In genomic region chr5:139757727-139758509, GRCh38 we compare ENCODE assay signal across 21 cellular contexts. TPM values are rescaled to one million over a fixed set of nuclear protein-coding genes. Genes with fewer than 3 reads are reported as not detected.
DNase-seq lines count a peak whose midpoint lies in the region; ATAC-seq and TF ChIP-seq lines count a peak whose summit lies in the region.
"Had no signal": no experiment of that assay in that cellular context is flagged by ENCODE, and none has a peak within 500 bp of the region (broad histone marks: within the 10 kb centered on the region; RNA-seq: fewer than 3 reads in every experiment).

No MANE protein-coding gene starts in this region.

- H3K4me1 Mint-ChIP-seq in activated naive CD8-positive, alpha-beta T cell (ENCODE audit: low read depth): peaks cover 20% of the 10 kb centered on the region
- peaks cover 42% of the 10 kb centered on the region for H3K4me1 Mint-ChIP-seq in activated naive CD8-positive, alpha-beta T cell treated with anti-CD3 and anti-CD28 coated beads, Interleukin-2, amount 50 U/mL, for 24 hours
- H3K4me1 Mint-ChIP-seq in endodermal cell (peaks cover 18% of the 10 kb centered on the region), nephron progenitor cell (peaks cover 89% of the 10 kb centered on the region)
- peaks cover 6% of the 10 kb centered on the region for H3K4me1 Mint-ChIP-seq in activated T-helper 17 cell treated with anti-CD3 and anti-CD28 coated beads, Interleukin-2, amount 50 U/mL, for 72 hours

- H3K9ac ChIP-seq in endodermal cell (ENCODE audit: extremely low read depth, low read length, poor library complexity, severe bottlenecking): no peak overlapping the region

- H3K9me3 Mint-ChIP-seq in activated naive CD8-positive, alpha-beta T cell (ENCODE audit: low read depth): no peaks in the 10 kb centered on the region
- H3K9me3 Mint-ChIP-seq in activated naive CD8-positive, alpha-beta T cell treated with anti-CD3 and anti-CD28 coated beads, Interleukin-2, amount 50 U/mL, for 24 hours: no peaks in the 10 kb centered on the region
- no peaks in the 10 kb centered on the region for H3K9me3 Mint-ChIP-seq in endodermal cell
- H3K9me3 Mint-ChIP-seq in nephron progenitor cell: no peaks in the 10 kb centered on the region
- H3K9me3 Mint-ChIP-seq in activated T-helper 17 cell treated with anti-CD3 and anti-CD28 coated beads, Interleukin-2, amount 50 U/mL, for 72 hours: no peaks in the 10 kb centered on the region
- H3K9me3 Mint-ChIP-seq: immature natural killer cell had no signal

- no peaks in the 10 kb centered on the region for H3K9me3 ChIP-seq in endodermal cell (ENCODE audit: control insufficient read depth, low read length)
- H3K9me3 ChIP-seq: SJSA1 had no signal

- peaks cover 55% of the 10 kb centered on the region for H3K27me3 ChIP-seq in endodermal cell (ENCODE audit: control insufficient read depth, insufficient read depth, low read length, poor library complexity, severe bottlenecking)

- no peak for DNase-seq in activated naive CD8-positive, alpha-beta T cell treated with anti-CD3 and anti-CD28 coated beads, Interleukin-2, amount 50 U/mL, for 24 hours
- DNase-seq in endodermal cell (peak; percentile 45), nephron progenitor cell (no peak), NCI-H2029 (lab: John Stamatoyannopoulos, UW) (no peak), CD1c-positive myeloid dendritic cell (ENCODE audit: extremely low spot score) (no peak)
- no peak for DNase-seq in activated CD8-positive, alpha-beta memory T cell treated with anti-CD3 and anti-CD28 coated beads, Interleukin-2, amount 50 U/mL, for 4 hours
- DNase-seq: activated CD4-positive, CD25-positive, alpha-beta regulatory T cell treated with anti-CD3 and anti-CD28 coated beads, Interleukin-2, amount 50 U/mL, for 72 hours; C1 segment of cervical spinal cord; HCEC 1CT; head of caudate nucleus; immature natural killer cell; NCI-H1105 treated with DMSO at 0.1 percent for 48 hours; NCI-H774; occipital lobe; PC-9; stimulated activated CD4-positive, alpha-beta T cell treated with anti-CD3 and anti-CD28 coated beads, Interleukin-2, amount 100 ng/mL, for 24 hours had no signal

- TF ChIP-seq CTCF in endodermal cell (conservative IDR thresholded peaks at IDR 0.05) (no peak), nephron progenitor cell (IDR thresholded peaks at IDR 0.05) (no peak)

- peak overlapping the region; percentile 6 for H3K4me3 Mint-ChIP-seq in activated naive CD8-positive, alpha-beta T cell
- no peak overlapping the region for H3K4me3 Mint-ChIP-seq in activated naive CD8-positive, alpha-beta T cell treated with anti-CD3 and anti-CD28 coated beads, Interleukin-2, amount 50 U/mL, for 24 hours
- H3K4me3 Mint-ChIP-seq in endodermal cell: no peak overlapping the region
- peak overlapping the region; percentile 38 for H3K4me3 Mint-ChIP-seq in nephron progenitor cell
- no peak overlapping the region for H3K4me3 Mint-ChIP-seq in activated T-helper 17 cell treated with anti-CD3 and anti-CD28 coated beads, Interleukin-2, amount 50 U/mL, for 72 hours

- no peak overlapping the region for H3K4me3 ChIP-seq in endodermal cell (ENCODE audit: low read length)
- H3K4me3 ChIP-seq: PC-9, SJSA1 had no signal

- H3K27ac ChIP-seq in endodermal cell (ENCODE audit: low read depth, low read length): peak overlapping the region; percentile 16
- H3K27ac ChIP-seq: 22Rv1, PC-9, SJSA1 had no signal

- WGBS in endodermal cell (ENCODE audit: insufficient coverage in 1 of 2, insufficient read length in 1 of 2), 2 experiments: 85 to 89% methylated on average over 8 to 11 of the region's 11 CpGs

- no peak for ATAC-seq in activated naive CD8-positive, alpha-beta T cell treated with anti-CD3 and anti-CD28 coated beads, Interleukin-2, amount 50 U/mL, for 24 hours
- ATAC-seq in activated T-helper 17 cell treated with anti-CD3 and anti-CD28 coated beads, Interleukin-2, amount 50 U/mL, for 72 hours (replicated peaks): no peak

- no peaks in the 10 kb centered on the region for H3K36me3 ChIP-seq in endodermal cell (ENCODE audit: control insufficient read depth, insufficient read depth, low read length)
- H3K36me3 ChIP-seq: SJSA1 had no signal

- no peaks in the 10 kb centered on the region for H3K36me3 Mint-ChIP-seq in activated naive CD8-positive, alpha-beta T cell
- no peaks in the 10 kb centered on the region for H3K36me3 Mint-ChIP-seq in activated naive CD8-positive, alpha-beta T cell treated with anti-CD3 and anti-CD28 coated beads, Interleukin-2, amount 50 U/mL, for 24 hours (ENCODE audit: low read depth)
- H3K36me3 Mint-ChIP-seq in endodermal cell (ENCODE audit: low read depth) (no peaks in the 10 kb centered on the region), nephron progenitor cell (ENCODE audit: low read depth) (no peaks in the 10 kb centered on the region)
- no peaks in the 10 kb centered on the region for H3K36me3 Mint-ChIP-seq in activated T-helper 17 cell treated with anti-CD3 and anti-CD28 coated beads, Interleukin-2, amount 50 U/mL, for 72 hours (ENCODE audit: low read depth)
- H3K36me3 Mint-ChIP-seq: immature natural killer cell had no signal

- H3K4me1 ChIP-seq in endodermal cell (ENCODE audit: control insufficient read depth, insufficient read depth, low read length): no peaks in the 10 kb centered on the region

- peaks cover 9% of the 10 kb centered on the region for H3K27me3 Mint-ChIP-seq in activated naive CD8-positive, alpha-beta T cell
- H3K27me3 Mint-ChIP-seq in activated naive CD8-positive, alpha-beta T cell treated with anti-CD3 and anti-CD28 coated beads, Interleukin-2, amount 50 U/mL, for 24 hours: peaks cover 32% of the 10 kb centered on the region
- H3K27me3 Mint-ChIP-seq in endodermal cell (ENCODE audit: insufficient read depth): peaks cover 82% of the 10 kb centered on the region
- peaks cover 6% of the 10 kb centered on the region for H3K27me3 Mint-ChIP-seq in nephron progenitor cell (ENCODE audit: low read depth, poor library complexity)
- peaks cover 17% of the 10 kb centered on the region for H3K27me3 Mint-ChIP-seq in activated T-helper 17 cell treated with anti-CD3 and anti-CD28 coated beads, Interleukin-2, amount 50 U/mL, for 72 hours

- no peak overlapping the region for H3K27ac Mint-ChIP-seq in activated naive CD8-positive, alpha-beta T cell
- no peak overlapping the region for H3K27ac Mint-ChIP-seq in activated naive CD8-positive, alpha-beta T cell treated with anti-CD3 and anti-CD28 coated beads, Interleukin-2, amount 50 U/mL, for 24 hours
- H3K27ac Mint-ChIP-seq in endodermal cell: no peak overlapping the region
- peak overlapping the region; percentile 92 for H3K27ac Mint-ChIP-seq in nephron progenitor cell
- no peak overlapping the region for H3K27ac Mint-ChIP-seq in activated T-helper 17 cell treated with anti-CD3 and anti-CD28 coated beads, Interleukin-2, amount 50 U/mL, for 72 hours

RNA-seq across cellular contexts. Expression of gene PSD2, which starts 37.7 kb away (rescaled TPM):
- total RNA-seq in endodermal cell: 1 to 10 TPM in 1 of 2 donors, under 1 TPM in 1; 0.55 to 2.5 TPM
- 2.0 TPM for polyA plus RNA-seq in endodermal cell (2013, experiment 1 of 2)
- 2.0 TPM for polyA plus RNA-seq in endodermal cell (2013, experiment 2 of 2)
- total RNA-seq in activated T-helper 17 cell treated with anti-CD3 and anti-CD28 coated beads, Interleukin-2, amount 50 U/mL, for 72 hours: not detected
- total RNA-seq: mesenteric fat pad had no signal

Comparison
In these comparisons a context has a peak if more than half of its experiments do, and no peak if none do; other contexts are left out.
1. H3K4me3 Mint-ChIP-seq: peak in activated naive CD8-positive, alpha-beta T cell (single experiment) and nephron progenitor cell (single experiment); none in activated naive CD8-positive, alpha-beta T cell treated with anti-CD3 and anti-CD28 coated beads, Interleukin-2, amount 50 U/mL, for 24 hours (single experiment), endodermal cell (single experiment) and activated T-helper 17 cell treated with anti-CD3 and anti-CD28 coated beads, Interleukin-2, amount 50 U/mL, for 72 hours (single experiment).